12 cellular contexts compared by ENCODE assay signal in genomic region chr11:2511421-2512369, GRCh38.
DNase-seq lines count a peak whose midpoint lies in the region; ATAC-seq and TF ChIP-seq lines count a peak whose summit lies in the region.
"Had no signal": no experiment of that assay in that cellular context is flagged by ENCODE, and none has a peak within 500 bp of the region (broad histone marks: within the 10 kb centered on the region; RNA-seq: fewer than 3 reads in every experiment).

No MANE protein-coding gene starts in this region.

- H3K4me1 Mint-ChIP-seq in activated B cell treated with CpG ODN at 0.5 μM for 24 hours = peaks cover 25% of the 10 kb centered on the region

- no peak overlapping the region for H3K9ac ChIP-seq in skeletal muscle tissue (ENCODE audit: low read depth in 1 of 3, low read length in 3 of 3)

- no peak overlapping the region for H3K27ac Mint-ChIP-seq in activated B cell treated with CpG ODN at 0.5 μM for 24 hours

- no peaks in the 10 kb centered on the region for H3K9me3 ChIP-seq in skeletal muscle tissue (ENCODE audit: control insufficient read depth in 3 of 3, low read length in 3 of 3)

- no peak for TF ChIP-seq CTCF in GM13977 (IDR thresholded peaks at IDR 0.05; ENCODE audit: extremely low read depth, insufficient read depth, missing control alignments)
- no peak for TF ChIP-seq CTCF in activated B cell treated with CpG ODN at 0.5 μM for 24 hours (IDR thresholded peaks at IDR 0.05)

- ATAC-seq in activated B cell treated with CpG ODN at 0.5 μM for 24 hours (ENCODE audit: low read depth) (no peak), HG03159 (IDR thresholded peaks at IDR 0.05; ENCODE audit: unreplicated experiment) (no peak)

- H3K4me3 ChIP-seq in skeletal muscle tissue (ENCODE audit: low read length in 3 of 3) = no peak overlapping the region

- POLR2A ChIA-PET in activated B cell treated with CpG ODN at 0.5 μM for 24 hours (lab: Charles Lee) = no interaction called here

- no peak overlapping the region for H3K4me3 Mint-ChIP-seq in activated B cell treated with CpG ODN at 0.5 μM for 24 hours

- in situ Hi-C loops in GM13977 (cut with MboI; ENCODE audit: low pct_unique_long_range_greater_than_20kb, low sequenced_read_pairs, unreplicated experiment) = no loop called here

- peaks cover 2 to 19% (median 6%) of the 10 kb centered on the region in 3 donors for H3K4me1 ChIP-seq in skeletal muscle tissue (ENCODE audit: control insufficient read depth in 3 of 3, insufficient read depth in 3 of 3, low read length in 3 of 3)

- no peaks in the 10 kb centered on the region for H3K27me3 Mint-ChIP-seq in activated B cell treated with CpG ODN at 0.5 μM for 24 hours

- TF ChIP-seq POLR2A in erythroblast (IDR thresholded peaks at IDR 0.05; ENCODE audit: low read length) = no peak

- intact Hi-C loops in activated B cell treated with CpG ODN at 0.5 μM for 24 hours (cut with micrococcal nuclease) = no loop called here

- H3K36me3 ChIP-seq in skeletal muscle tissue (ENCODE audit: control insufficient read depth in 3 of 3, insufficient read depth in 3 of 3, low read length in 3 of 3) = no peaks in the 10 kb centered on the region

- CTCF ChIA-PET in activated B cell treated with CpG ODN at 0.5 μM for 24 hours (lab: Charles Lee) = interaction anchor here (1.6 kb wide), 1 partner anchor 20 kb away, joined by 3 read pairs; no protein-coding TSS in a partner anchor

- peak overlapping the region; percentile 13 for H3K27ac ChIP-seq in skeletal muscle tissue (ENCODE audit: low read depth, low read length)
- H3K27ac ChIP-seq: RWPE1, VCaP had no signal

- DNase-seq in GM13977 (ENCODE audit: low spot score) = peak; percentile 15
- peak; percentile 5 for DNase-seq in activated B cell treated with CpG ODN at 0.5 μM for 24 hours
- peak; percentile 6 for DNase-seq in iPS-NIHi7 (ENCODE audit: extremely low spot score)
- no peak for DNase-seq in GDM1 (lab: John Stamatoyannopoulos, UW)
- DNase-seq in activated naive CD4-positive, alpha-beta T cell treated with anti-CD3 and anti-CD28 coated beads, Interleukin-2, amount 50 U/mL, for 16 hours = no peak
- no peak for DNase-seq in erythroblast (lab: John Stamatoyannopoulos, UW)
- DNase-seq: activated naive CD4-positive, alpha-beta T cell treated with Interleukin-2 at 50 U/mL for 16 hours; NCI-H2171 had no signal

- no peaks in the 10 kb centered on the region for H3K9me3 Mint-ChIP-seq in activated B cell treated with CpG ODN at 0.5 μM for 24 hours

- no peaks in the 10 kb centered on the region for H3K36me3 Mint-ChIP-seq in activated B cell treated with CpG ODN at 0.5 μM for 24 hours (ENCODE audit: low read depth)

- H3K27me3 ChIP-seq in skeletal muscle tissue (ENCODE audit: control insufficient read depth in 3 of 3, insufficient read depth in 3 of 3, low read length in 3 of 3) = peaks cover 6 to 16% (median 13%) of the 10 kb centered on the region in 3 donors

Comparison
In these comparisons a context has a peak if more than half of its experiments do, and no peak if none do; other contexts are left out.
1. DNase-seq: peak in GM13977 (single experiment), activated B cell treated with CpG ODN at 0.5 μM for 24 hours (single experiment) and iPS-NIHi7 (single experiment); none in GDM1 (single experiment), activated naive CD4-positive, alpha-beta T cell treated with anti-CD3 and anti-CD28 coated beads, Interleukin-2, amount 50 U/mL, for 16 hours (single experiment) and erythroblast (0 of 2).